ENCODE assay signal across 21 cellular contexts in genomic region chr1:228154021-228154684, GRCh38. TPM values are rescaled to one million over a fixed set of nuclear protein-coding genes. Genes with fewer than 3 reads are reported as not detected.
A peak's percentile ranks its signal among the peaks of the same experiment; 100 is the strongest.
DNase-seq lines count a peak whose midpoint lies in the region; ATAC-seq lines count a peak whose summit lies in the region.
"Had no signal": no experiment of that assay in that cellular context is flagged by ENCODE, and none has a peak within 500 bp of the region (broad histone marks: within the 10 kb centered on the region; RNA-seq: fewer than 3 reads in every experiment).

No MANE protein-coding gene starts in this region.

- H3K9me3 ChIP-seq in right cardiac atrium (ENCODE audit: control insufficient read depth, low read length) = no peaks in the 10 kb centered on the region
- H3K9me3 ChIP-seq: body of pancreas, pancreas, suprapubic skin, uterus had no signal

- no peak overlapping the region for H3K27ac ChIP-seq in right cardiac atrium (ENCODE audit: low read length)
- H3K27ac ChIP-seq: body of pancreas, pancreas, uterus had no signal

- H3K36me3 Mint-ChIP-seq in T-helper 1 cell treated with Interleukin-12 subunit alpha and Interleukin-12 subunit beta and Interleukin-4 antibody, amounts not matched to agents 30 μg/mL and 1 μg/mL, for 36 hours (ENCODE audit: low read depth) = no peaks in the 10 kb centered on the region
- H3K36me3 Mint-ChIP-seq in naive thymus-derived CD8-positive, alpha-beta T cell = no peaks in the 10 kb centered on the region
- H3K36me3 Mint-ChIP-seq: stimulated activated memory B cell treated with anti-CD40 and anti-IgM and Interleukin-4, amounts not matched to agents 10 μg/mL and 1 μg/mL and 100 μg/mL, for 72 hours had no signal

- POLR2A ChIA-PET in naive thymus-derived CD8-positive, alpha-beta T cell (lab: Charles Lee) = interaction anchor here (1.0 to 2.6 kb wide), 3 partner anchors 11 to 14 kb away, joined by 5 to 11 read pairs (median 11); partner anchors contain the start of gene IBA57

- no peak overlapping the region for H3K4me3 ChIP-seq in right cardiac atrium (ENCODE audit: low read length)
- H3K4me3 ChIP-seq: body of pancreas, GM23338, pancreas, suprapubic skin, uterus had no signal

- H3K27me3 Mint-ChIP-seq in T-helper 1 cell treated with Interleukin-12 subunit alpha and Interleukin-12 subunit beta and Interleukin-4 antibody, amounts not matched to agents 30 μg/mL and 1 μg/mL, for 36 hours (ENCODE audit: low read depth) = no peaks in the 10 kb centered on the region
- H3K27me3 Mint-ChIP-seq in naive thymus-derived CD8-positive, alpha-beta T cell = no peaks in the 10 kb centered on the region
- H3K27me3 Mint-ChIP-seq: T-helper 17 cell had no signal

- H3K27ac Mint-ChIP-seq in T-helper 1 cell treated with Interleukin-12 subunit alpha and Interleukin-12 subunit beta and Interleukin-4 antibody, amounts not matched to agents 30 μg/mL and 1 μg/mL, for 36 hours = peak overlapping the region; percentile 65
- peak overlapping the region in 9 of 10 donors; percentile 40 to 94 (median 88) for H3K27ac Mint-ChIP-seq in naive thymus-derived CD8-positive, alpha-beta T cell
- H3K27ac Mint-ChIP-seq: GM23338; stimulated activated memory B cell treated with anti-CD40 and anti-IgM and Interleukin-4, amounts not matched to agents 10 μg/mL and 1 μg/mL and 100 μg/mL, for 72 hours; T-helper 17 cell had no signal

- peaks cover 2% of the 10 kb centered on the region for H3K4me1 Mint-ChIP-seq in T-helper 1 cell treated with Interleukin-12 subunit alpha and Interleukin-12 subunit beta and Interleukin-4 antibody, amounts not matched to agents 30 μg/mL and 1 μg/mL, for 36 hours (ENCODE audit: low read depth)
- peaks cover 15 to 40% (median 29%) of the 10 kb centered on the region in 4 donors for H3K4me1 Mint-ChIP-seq in naive thymus-derived CD8-positive, alpha-beta T cell
- H3K4me1 Mint-ChIP-seq: nephron had no signal

- 91% methylated on average over 12 of the region's 12 CpGs for WGBS in right cardiac atrium

- no peak for DNase-seq in T-helper 1 cell
- DNase-seq in right cardiac atrium = peak in 2 of 3 donors; percentile 2 to 3
- no peak for DNase-seq in cardiac septum (ENCODE audit: low spot score)
- peak in 1 of 10 donors; percentile 62 for DNase-seq in naive thymus-derived CD8-positive, alpha-beta T cell
- no peak for DNase-seq in central memory CD4-positive, alpha-beta T cell
- no peak for DNase-seq in middle frontal gyrus (ENCODE audit: extremely low spot score, low spot score)
- DNase-seq in stimulated activated CD4-positive, alpha-beta T cell treated with anti-CD3 and anti-CD28 coated beads, Interleukin-4, amount 100 ng/mL, for 24 hours = no peak
- DNase-seq: 8988T; activated CD4-positive, alpha-beta T cell treated with anti-CD3 and anti-CD28 coated beads for 1 hour; NCI-H1436; NCI-H748 treated with DMSO at 0.1 percent for 48 hours; stimulated activated CD4-positive, alpha-beta T cell treated with anti-CD3 and anti-CD28 coated beads, Interleukin-12 subunit alpha, Interleukin-12 subunit beta, amount 100 ng/mL, for 4 hours; T-helper 17 cell had no signal

- no peaks in the 10 kb centered on the region for H3K9me3 Mint-ChIP-seq in T-helper 1 cell treated with Interleukin-12 subunit alpha and Interleukin-12 subunit beta and Interleukin-4 antibody, amounts not matched to agents 30 μg/mL and 1 μg/mL, for 36 hours
- no peaks in the 10 kb centered on the region for H3K9me3 Mint-ChIP-seq in naive thymus-derived CD8-positive, alpha-beta T cell
- H3K9me3 Mint-ChIP-seq: GM23338; nephron; stimulated activated memory B cell treated with anti-CD40 and anti-IgM and Interleukin-4, amounts not matched to agents 10 μg/mL and 1 μg/mL and 100 μg/mL, for 72 hours had no signal

- no peaks in the 10 kb centered on the region for H3K27me3 ChIP-seq in right cardiac atrium (ENCODE audit: control insufficient read depth, insufficient read depth)
- H3K27me3 ChIP-seq: body of pancreas, pancreas, suprapubic skin, uterus had no signal

- H3K4me3 Mint-ChIP-seq in T-helper 1 cell treated with Interleukin-12 subunit alpha and Interleukin-12 subunit beta and Interleukin-4 antibody, amounts not matched to agents 30 μg/mL and 1 μg/mL, for 36 hours = no peak overlapping the region
- peak overlapping the region in 1 of 10 donors; percentile 4 for H3K4me3 Mint-ChIP-seq in naive thymus-derived CD8-positive, alpha-beta T cell
- H3K4me3 Mint-ChIP-seq: GM23338; nephron; stimulated activated memory B cell treated with anti-CD40 and anti-IgM and Interleukin-4, amounts not matched to agents 10 μg/mL and 1 μg/mL and 100 μg/mL, for 72 hours had no signal

- intact Hi-C loops in right cardiac atrium (cut with DNase I) (no loop called here), cardiac septum (cut with DNase I) (no loop called here)

- ATAC-seq in right cardiac atrium = no peak
- ATAC-seq in naive thymus-derived CD8-positive, alpha-beta T cell = no peak
- ATAC-seq: body of pancreas; GM23338; pancreas; stimulated activated memory B cell treated with anti-CD40 and anti-IgM and Interleukin-4, amounts not matched to agents 10 μg/mL and 1 μg/mL and 100 μg/mL, for 72 hours; T-helper 17 cell had no signal

- peaks cover 11% of the 10 kb centered on the region for H3K4me1 ChIP-seq in right cardiac atrium (ENCODE audit: control insufficient read depth, insufficient read depth, low read length)
- H3K4me1 ChIP-seq: pancreas had no signal

RNA-seq across cellular contexts. Expression of gene GJC2, which starts 4.4 kb away (rescaled TPM):
- 1 to 10 TPM; 1.2 to 2.2 (median 1.7) TPM for total RNA-seq in right cardiac atrium
- polyA plus RNA-seq in right cardiac atrium = 1.3 TPM
- 1.6 TPM for total RNA-seq in cardiac septum
- 1 to 10 TPM; 2.6 to 2.8 TPM for total RNA-seq in naive thymus-derived CD8-positive, alpha-beta T cell
- under 1 TPM in 2 of 3 donors, not detected in 1; 0.16 to 0.22 TPM for polyA plus RNA-seq in naive thymus-derived CD8-positive, alpha-beta T cell

RNA-seq across cellular contexts. Expression of gene IBA57, which starts 11.5 kb away (rescaled TPM):
- total RNA-seq in right cardiac atrium = 10 to 100 TPM in 2 of 4 donors, 1 to 10 TPM in 2; 8.3 to 12.0 (median 10.3) TPM
- 4.5 TPM for polyA plus RNA-seq in right cardiac atrium
- total RNA-seq in cardiac septum = 16.6 TPM
- total RNA-seq in naive thymus-derived CD8-positive, alpha-beta T cell = 10 to 100 TPM; 11.0 to 12.3 TPM
- polyA plus RNA-seq in naive thymus-derived CD8-positive, alpha-beta T cell = 1 to 10 TPM; 3.3 to 4.2 (median 3.4) TPM

RNA-seq across cellular contexts. Expression of gene GUK1, which starts 14.1 kb away (rescaled TPM):
- 100 to 1,000 TPM; 151 to 202 (median 169) TPM for total RNA-seq in right cardiac atrium
- 315 TPM for polyA plus RNA-seq in right cardiac atrium
- total RNA-seq in cardiac septum = 213 TPM
- total RNA-seq in naive thymus-derived CD8-positive, alpha-beta T cell = 100 to 1,000 TPM; 189 to 202 TPM
- polyA plus RNA-seq in naive thymus-derived CD8-positive, alpha-beta T cell = 100 to 1,000 TPM; 369 to 466 (median 374) TPM

RNA-seq across cellular contexts. Expression of gene MRPL55, which starts 45.1 kb away (rescaled TPM):
- total RNA-seq in right cardiac atrium (10 to 100 TPM; 51.6 to 56.5 (median 52.8) TPM), cardiac septum (39.7 TPM)
- 103 TPM for polyA plus RNA-seq in right cardiac atrium
- 10 to 100 TPM; 61.9 to 64.8 TPM for total RNA-seq in naive thymus-derived CD8-positive, alpha-beta T cell
- polyA plus RNA-seq in naive thymus-derived CD8-positive, alpha-beta T cell = 100 to 1,000 TPM in 2 of 3 donors, 10 to 100 TPM in 1; 96.9 to 130 (median 103) TPM

RNA-seq across cellular contexts. Expression of gene C1orf35, which starts 51.0 kb away (rescaled TPM):
- 1 to 10 TPM; 6.3 to 8.6 (median 7.4) TPM for total RNA-seq in right cardiac atrium
- polyA plus RNA-seq in right cardiac atrium = 7.9 TPM
- total RNA-seq in cardiac septum = 8.9 TPM
- 10 to 100 TPM; 26.0 to 28.1 TPM for total RNA-seq in naive thymus-derived CD8-positive, alpha-beta T cell
- 10 to 100 TPM; 12.9 to 25.6 (median 20.0) TPM for polyA plus RNA-seq in naive thymus-derived CD8-positive, alpha-beta T cell

Comparison
In these comparisons a context has a peak if more than half of its experiments do, and no peak if none do; other contexts are left out.
1. DNase-seq: peak in right cardiac atrium (2 of 3); none in T-helper 1 cell (0 of 5), cardiac septum (single experiment), central memory CD4-positive, alpha-beta T cell (single experiment), middle frontal gyrus (single experiment) and stimulated activated CD4-positive, alpha-beta T cell treated with anti-CD3 and anti-CD28 coated beads, Interleukin-4, amount 100 ng/mL, for 24 hours (single experiment).